In genomic region chr1:12166834-12167492, GRCh38 we compare ENCODE assay signal across 1 cellular context.
TF ChIP-seq lines count a peak whose summit lies in the region.

Gene TNFRSF1B, plus strand, starts transcription at chr1:12166991. Its CDS starts 101 bp downstream, at chr1:12167092.

TF ChIP-seq in WTC11, 78 proteins besides CTCF, POLR2A, EP300 and RAD21 (continued from another document):
- TF ChIP-seq ZNF281 (CRISPR knock-in tag; IDR thresholded peaks at IDR 0.05) (0 out of 2 replicates have a peak, but pooled peaks have one; percentile 21), KAT7 (CRISPR knock-in tag; IDR thresholded peaks at IDR 0.05; ENCODE audit: borderline replicate concordance) (no peak), E2F5 (CRISPR knock-in tag; IDR thresholded peaks at IDR 0.05) (peak; percentile 94), ZNF396 (CRISPR knock-in tag; IDR thresholded peaks at IDR 0.05; ENCODE audit: borderline replicate concordance) (no peak), FOXK1 (CRISPR knock-in tag; IDR thresholded peaks at IDR 0.05) (peak; percentile 89; the same call in 1 of the 2 replicates), JUN (CRISPR knock-in tag; IDR thresholded peaks at IDR 0.05) (peak; percentile 76), JAZF1 (CRISPR knock-in tag; IDR thresholded peaks at IDR 0.05) (no peak), CREB1 (CRISPR knock-in tag; IDR thresholded peaks at IDR 0.05) (no peak), TEAD4 (CRISPR knock-in tag; IDR thresholded peaks at IDR 0.05) (no peak), ZNF671 (CRISPR knock-in tag; IDR thresholded peaks at IDR 0.05) (no peak), HMGA2 (CRISPR knock-in tag; IDR thresholded peaks at IDR 0.05) (no peak), CREM (CRISPR knock-in tag; IDR thresholded peaks at IDR 0.05) (peak; percentile 79; the same call in 1 of the 2 replicates), SMAD4 (CRISPR knock-in tag; IDR thresholded peaks at IDR 0.05) (peak; percentile 59; the same call in 1 of the 2 replicates), ZNF317 (CRISPR knock-in tag; IDR thresholded peaks at IDR 0.05; ENCODE audit: borderline replicate concordance, low read depth) (peak; percentile 49; the same call in 1 of the 2 replicates), ZBTB21 (CRISPR knock-in tag; IDR thresholded peaks at IDR 0.05; ENCODE audit: borderline replicate concordance) (no peak), MLX (CRISPR knock-in tag; IDR thresholded peaks at IDR 0.05) (0 out of 2 replicates have a peak, but pooled peaks have one; percentile 66), NR3C1 (CRISPR knock-in tag; conservative IDR thresholded peaks at IDR 0.05; ENCODE audit: low read depth) (no peak), E2F1 (CRISPR knock-in tag; IDR thresholded peaks at IDR 0.05) (peak; percentile 60; the same call in 1 of the 2 replicates), FOXP1 (CRISPR knock-in tag; IDR thresholded peaks at IDR 0.05; ENCODE audit: borderline replicate concordance) (peak; percentile 95), SOX15 (CRISPR knock-in tag; IDR thresholded peaks at IDR 0.05) (no peak), PRRX2 (CRISPR knock-in tag; IDR thresholded peaks at IDR 0.05) (no peak)
- TF ChIP-seq, protein P1, sequence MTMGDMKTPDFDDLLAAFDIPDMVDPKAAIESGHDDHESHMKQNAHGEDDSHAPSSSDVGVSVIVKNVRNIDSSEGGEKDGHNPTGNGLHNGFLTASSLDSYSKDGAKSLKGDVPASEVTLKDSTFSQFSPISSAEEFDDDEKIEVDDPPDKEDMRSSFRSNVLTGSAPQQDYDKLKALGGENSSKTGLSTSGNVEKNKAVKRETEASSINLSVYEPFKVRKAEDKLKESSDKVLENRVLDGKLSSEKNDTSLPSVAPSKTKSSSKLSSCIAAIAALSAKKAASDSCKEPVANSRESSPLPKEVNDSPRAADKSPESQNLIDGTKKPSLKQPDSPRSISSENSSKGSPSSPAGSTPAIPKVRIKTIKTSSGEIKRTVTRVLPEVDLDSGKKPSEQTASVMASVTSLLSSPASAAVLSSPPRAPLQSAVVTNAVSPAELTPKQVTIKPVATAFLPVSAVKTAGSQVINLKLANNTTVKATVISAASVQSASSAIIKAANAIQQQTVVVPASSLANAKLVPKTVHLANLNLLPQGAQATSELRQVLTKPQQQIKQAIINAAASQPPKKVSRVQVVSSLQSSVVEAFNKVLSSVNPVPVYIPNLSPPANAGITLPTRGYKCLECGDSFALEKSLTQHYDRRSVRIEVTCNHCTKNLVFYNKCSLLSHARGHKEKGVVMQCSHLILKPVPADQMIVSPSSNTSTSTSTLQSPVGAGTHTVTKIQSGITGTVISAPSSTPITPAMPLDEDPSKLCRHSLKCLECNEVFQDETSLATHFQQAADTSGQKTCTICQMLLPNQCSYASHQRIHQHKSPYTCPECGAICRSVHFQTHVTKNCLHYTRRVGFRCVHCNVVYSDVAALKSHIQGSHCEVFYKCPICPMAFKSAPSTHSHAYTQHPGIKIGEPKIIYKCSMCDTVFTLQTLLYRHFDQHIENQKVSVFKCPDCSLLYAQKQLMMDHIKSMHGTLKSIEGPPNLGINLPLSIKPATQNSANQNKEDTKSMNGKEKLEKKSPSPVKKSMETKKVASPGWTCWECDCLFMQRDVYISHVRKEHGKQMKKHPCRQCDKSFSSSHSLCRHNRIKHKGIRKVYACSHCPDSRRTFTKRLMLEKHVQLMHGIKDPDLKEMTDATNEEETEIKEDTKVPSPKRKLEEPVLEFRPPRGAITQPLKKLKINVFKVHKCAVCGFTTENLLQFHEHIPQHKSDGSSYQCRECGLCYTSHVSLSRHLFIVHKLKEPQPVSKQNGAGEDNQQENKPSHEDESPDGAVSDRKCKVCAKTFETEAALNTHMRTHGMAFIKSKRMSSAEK (CRISPR knock-in tag; IDR thresholded peaks at IDR 0.05; ENCODE audit: borderline replicate concordance): no peak
- TF ChIP-seq, protein P2, sequence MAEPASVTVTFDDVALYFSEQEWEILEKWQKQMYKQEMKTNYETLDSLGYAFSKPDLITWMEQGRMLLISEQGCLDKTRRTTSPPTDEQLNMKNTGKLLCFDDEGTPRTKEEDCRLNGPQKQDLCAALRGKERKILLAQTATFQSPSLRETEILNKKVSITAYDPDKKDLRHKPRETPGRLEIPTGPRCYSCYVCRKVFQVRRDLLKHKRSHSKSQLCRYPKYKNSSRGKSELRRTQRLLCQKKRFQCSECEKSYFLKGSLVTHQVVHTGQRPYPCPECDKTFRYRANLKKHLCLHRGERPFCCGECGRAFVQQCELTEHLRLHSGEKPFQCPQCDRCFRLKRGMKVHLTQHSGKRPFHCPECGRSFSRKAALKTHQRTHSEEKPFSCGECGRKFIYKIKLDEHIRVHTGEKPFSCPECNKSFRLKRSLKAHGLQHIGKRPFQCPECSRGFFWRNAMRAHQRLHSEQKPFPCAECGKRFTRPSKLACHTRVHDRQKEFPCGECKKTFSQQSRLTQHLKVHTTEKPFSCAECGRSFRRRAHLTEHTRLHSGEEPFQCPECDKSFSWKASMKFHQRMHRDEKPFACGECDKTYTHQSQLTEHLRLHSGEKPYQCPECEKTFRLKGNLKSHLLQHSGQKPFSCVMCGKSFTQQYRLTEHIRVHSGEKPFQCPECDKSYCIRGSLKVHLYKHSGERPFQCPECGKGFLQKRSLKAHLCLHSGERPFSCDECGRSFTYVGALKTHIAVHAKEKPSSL (CRISPR knock-in tag; conservative IDR thresholded peaks at IDR 0.05): no peak
- TF ChIP-seq, protein P3, sequence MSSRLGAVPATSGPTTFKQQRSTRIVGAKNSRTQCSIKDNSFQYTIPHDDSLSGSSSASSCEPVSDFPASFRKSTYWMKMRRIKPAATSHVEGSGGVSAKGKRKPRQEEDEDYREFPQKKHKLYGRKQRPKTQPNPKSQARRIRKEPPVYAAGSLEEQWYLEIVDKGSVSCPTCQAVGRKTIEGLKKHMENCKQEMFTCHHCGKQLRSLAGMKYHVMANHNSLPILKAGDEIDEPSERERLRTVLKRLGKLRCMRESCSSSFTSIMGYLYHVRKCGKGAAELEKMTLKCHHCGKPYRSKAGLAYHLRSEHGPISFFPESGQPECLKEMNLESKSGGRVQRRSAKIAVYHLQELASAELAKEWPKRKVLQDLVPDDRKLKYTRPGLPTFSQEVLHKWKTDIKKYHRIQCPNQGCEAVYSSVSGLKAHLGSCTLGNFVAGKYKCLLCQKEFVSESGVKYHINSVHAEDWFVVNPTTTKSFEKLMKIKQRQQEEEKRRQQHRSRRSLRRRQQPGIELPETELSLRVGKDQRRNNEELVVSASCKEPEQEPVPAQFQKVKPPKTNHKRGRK (CRISPR knock-in tag; IDR thresholded peaks at IDR 0.05; ENCODE audit: borderline replicate concordance): no peak
- TF ChIP-seq, protein P4, sequence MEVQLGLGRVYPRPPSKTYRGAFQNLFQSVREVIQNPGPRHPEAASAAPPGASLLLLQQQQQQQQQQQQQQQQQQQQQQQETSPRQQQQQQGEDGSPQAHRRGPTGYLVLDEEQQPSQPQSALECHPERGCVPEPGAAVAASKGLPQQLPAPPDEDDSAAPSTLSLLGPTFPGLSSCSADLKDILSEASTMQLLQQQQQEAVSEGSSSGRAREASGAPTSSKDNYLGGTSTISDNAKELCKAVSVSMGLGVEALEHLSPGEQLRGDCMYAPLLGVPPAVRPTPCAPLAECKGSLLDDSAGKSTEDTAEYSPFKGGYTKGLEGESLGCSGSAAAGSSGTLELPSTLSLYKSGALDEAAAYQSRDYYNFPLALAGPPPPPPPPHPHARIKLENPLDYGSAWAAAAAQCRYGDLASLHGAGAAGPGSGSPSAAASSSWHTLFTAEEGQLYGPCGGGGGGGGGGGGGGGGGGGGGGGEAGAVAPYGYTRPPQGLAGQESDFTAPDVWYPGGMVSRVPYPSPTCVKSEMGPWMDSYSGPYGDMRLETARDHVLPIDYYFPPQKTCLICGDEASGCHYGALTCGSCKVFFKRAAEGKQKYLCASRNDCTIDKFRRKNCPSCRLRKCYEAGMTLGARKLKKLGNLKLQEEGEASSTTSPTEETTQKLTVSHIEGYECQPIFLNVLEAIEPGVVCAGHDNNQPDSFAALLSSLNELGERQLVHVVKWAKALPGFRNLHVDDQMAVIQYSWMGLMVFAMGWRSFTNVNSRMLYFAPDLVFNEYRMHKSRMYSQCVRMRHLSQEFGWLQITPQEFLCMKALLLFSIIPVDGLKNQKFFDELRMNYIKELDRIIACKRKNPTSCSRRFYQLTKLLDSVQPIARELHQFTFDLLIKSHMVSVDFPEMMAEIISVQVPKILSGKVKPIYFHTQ (CRISPR knock-in tag; IDR thresholded peaks at IDR 0.05): no peak
- TF ChIP-seq, protein P5, sequence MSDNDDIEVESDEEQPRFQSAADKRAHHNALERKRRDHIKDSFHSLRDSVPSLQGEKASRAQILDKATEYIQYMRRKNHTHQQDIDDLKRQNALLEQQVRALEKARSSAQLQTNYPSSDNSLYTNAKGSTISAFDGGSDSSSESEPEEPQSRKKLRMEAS (CRISPR knock-in tag; IDR thresholded peaks at IDR 0.05): peak; percentile 95
- TF ChIP-seq, protein P6, sequence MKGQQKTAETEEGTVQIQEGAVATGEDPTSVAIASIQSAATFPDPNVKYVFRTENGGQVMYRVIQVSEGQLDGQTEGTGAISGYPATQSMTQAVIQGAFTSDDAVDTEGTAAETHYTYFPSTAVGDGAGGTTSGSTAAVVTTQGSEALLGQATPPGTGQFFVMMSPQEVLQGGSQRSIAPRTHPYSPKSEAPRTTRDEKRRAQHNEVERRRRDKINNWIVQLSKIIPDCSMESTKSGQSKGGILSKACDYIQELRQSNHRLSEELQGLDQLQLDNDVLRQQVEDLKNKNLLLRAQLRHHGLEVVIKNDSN (CRISPR knock-in tag; IDR thresholded peaks at IDR 0.05): peak; percentile 60; the same call in 1 of the 2 replicates
- TF ChIP-seq, protein P7, sequence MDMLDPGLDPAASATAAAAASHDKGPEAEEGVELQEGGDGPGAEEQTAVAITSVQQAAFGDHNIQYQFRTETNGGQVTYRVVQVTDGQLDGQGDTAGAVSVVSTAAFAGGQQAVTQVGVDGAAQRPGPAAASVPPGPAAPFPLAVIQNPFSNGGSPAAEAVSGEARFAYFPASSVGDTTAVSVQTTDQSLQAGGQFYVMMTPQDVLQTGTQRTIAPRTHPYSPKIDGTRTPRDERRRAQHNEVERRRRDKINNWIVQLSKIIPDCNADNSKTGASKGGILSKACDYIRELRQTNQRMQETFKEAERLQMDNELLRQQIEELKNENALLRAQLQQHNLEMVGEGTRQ (CRISPR knock-in tag; IDR thresholded peaks at IDR 0.05): no peak
- TF ChIP-seq, protein P8, sequence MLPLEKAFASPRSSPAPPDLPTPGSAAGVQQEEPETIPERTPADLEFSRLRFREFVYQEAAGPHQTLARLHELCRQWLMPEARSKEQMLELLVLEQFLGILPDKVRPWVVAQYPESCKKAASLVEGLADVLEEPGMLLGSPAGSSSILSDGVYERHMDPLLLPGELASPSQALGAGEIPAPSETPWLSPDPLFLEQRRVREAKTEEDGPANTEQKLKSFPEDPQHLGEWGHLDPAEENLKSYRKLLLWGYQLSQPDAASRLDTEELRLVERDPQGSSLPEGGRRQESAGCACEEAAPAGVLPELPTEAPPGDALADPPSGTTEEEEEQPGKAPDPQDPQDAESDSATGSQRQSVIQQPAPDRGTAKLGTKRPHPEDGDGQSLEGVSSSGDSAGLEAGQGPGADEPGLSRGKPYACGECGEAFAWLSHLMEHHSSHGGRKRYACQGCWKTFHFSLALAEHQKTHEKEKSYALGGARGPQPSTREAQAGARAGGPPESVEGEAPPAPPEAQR (CRISPR knock-in tag; IDR thresholded peaks at IDR 0.05): no peak
